3 cellular contexts compared by ENCODE assay signal in genomic region chr7:120987280-120987679, GRCh38.
TF ChIP-seq lines count a peak whose summit lies in the region.

No MANE protein-coding gene starts in this region.

TF ChIP-seq in SK-N-SH, 30 proteins besides CTCF, POLR2A, EP300 and RAD21:
- TF ChIP-seq NRF1 (IDR thresholded peaks at IDR 0.05; ENCODE audit: low read depth, low read length) = no peak
- TF ChIP-seq GABPA (IDR thresholded peaks at IDR 0.05; ENCODE audit: low read depth) = no peak
- no peak for TF ChIP-seq FOXJ3 (CRISPR knock-in tag; IDR thresholded peaks at IDR 0.05)
- TF ChIP-seq TAF1 (IDR thresholded peaks at IDR 0.05; ENCODE audit: borderline replicate concordance, low read depth, low read length) = no peak
- TF ChIP-seq POLR2AphosphoS5 (IDR thresholded peaks at IDR 0.05; ENCODE audit: low read depth, low read length) = no peak
- TF ChIP-seq, protein P1, sequence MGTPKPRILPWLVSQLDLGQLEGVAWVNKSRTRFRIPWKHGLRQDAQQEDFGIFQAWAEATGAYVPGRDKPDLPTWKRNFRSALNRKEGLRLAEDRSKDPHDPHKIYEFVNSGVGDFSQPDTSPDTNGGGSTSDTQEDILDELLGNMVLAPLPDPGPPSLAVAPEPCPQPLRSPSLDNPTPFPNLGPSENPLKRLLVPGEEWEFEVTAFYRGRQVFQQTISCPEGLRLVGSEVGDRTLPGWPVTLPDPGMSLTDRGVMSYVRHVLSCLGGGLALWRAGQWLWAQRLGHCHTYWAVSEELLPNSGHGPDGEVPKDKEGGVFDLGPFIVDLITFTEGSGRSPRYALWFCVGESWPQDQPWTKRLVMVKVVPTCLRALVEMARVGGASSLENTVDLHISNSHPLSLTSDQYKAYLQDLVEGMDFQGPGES (IDR thresholded peaks at IDR 0.05; ENCODE audit: low read depth, low read length) = no peak
- no peak for TF ChIP-seq FOSL2 (IDR thresholded peaks at IDR 0.05; ENCODE audit: borderline replicate concordance, low read depth)

TF ChIP-seq in SK-N-SH treated with all-trans-retinoic acid at 6 μM for 48 hours, 23 proteins besides CTCF, POLR2A, EP300 and RAD21:
- no peak for TF ChIP-seq ZNF8 (CRISPR knock-in tag; IDR thresholded peaks at IDR 0.05)
- TF ChIP-seq TSHZ2 (CRISPR knock-in tag; IDR thresholded peaks at IDR 0.05) = no peak
- no peak for TF ChIP-seq BACH2 (CRISPR knock-in tag; IDR thresholded peaks at IDR 0.05; ENCODE audit: borderline replicate concordance)
- TF ChIP-seq ZFP3 (CRISPR knock-in tag; IDR thresholded peaks at IDR 0.05) = no peak
- TF ChIP-seq ZFP30 (CRISPR knock-in tag; IDR thresholded peaks at IDR 0.05) = no peak
- TF ChIP-seq RARB (CRISPR knock-in tag; IDR thresholded peaks at IDR 0.05) = no peak
- TF ChIP-seq, protein P2, sequence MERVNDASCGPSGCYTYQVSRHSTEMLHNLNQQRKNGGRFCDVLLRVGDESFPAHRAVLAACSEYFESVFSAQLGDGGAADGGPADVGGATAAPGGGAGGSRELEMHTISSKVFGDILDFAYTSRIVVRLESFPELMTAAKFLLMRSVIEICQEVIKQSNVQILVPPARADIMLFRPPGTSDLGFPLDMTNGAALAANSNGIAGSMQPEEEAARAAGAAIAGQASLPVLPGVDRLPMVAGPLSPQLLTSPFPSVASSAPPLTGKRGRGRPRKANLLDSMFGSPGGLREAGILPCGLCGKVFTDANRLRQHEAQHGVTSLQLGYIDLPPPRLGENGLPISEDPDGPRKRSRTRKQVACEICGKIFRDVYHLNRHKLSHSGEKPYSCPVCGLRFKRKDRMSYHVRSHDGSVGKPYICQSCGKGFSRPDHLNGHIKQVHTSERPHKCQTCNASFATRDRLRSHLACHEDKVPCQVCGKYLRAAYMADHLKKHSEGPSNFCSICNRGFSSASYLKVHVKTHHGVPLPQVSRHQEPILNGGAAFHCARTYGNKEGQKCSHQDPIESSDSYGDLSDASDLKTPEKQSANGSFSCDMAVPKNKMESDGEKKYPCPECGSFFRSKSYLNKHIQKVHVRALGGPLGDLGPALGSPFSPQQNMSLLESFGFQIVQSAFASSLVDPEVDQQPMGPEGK (CRISPR knock-in tag; IDR thresholded peaks at IDR 0.05; ENCODE audit: borderline replicate concordance) = no peak
- TF ChIP-seq TOX (CRISPR knock-in tag; IDR thresholded peaks at IDR 0.05; ENCODE audit: borderline replicate concordance) = no peak
- no peak for TF ChIP-seq GLIS3 (CRISPR knock-in tag; IDR thresholded peaks at IDR 0.05)
- no peak for TF ChIP-seq TCF4 (CRISPR knock-in tag; IDR thresholded peaks at IDR 0.05; ENCODE audit: borderline replicate concordance)
- no peak for TF ChIP-seq ARNTL (CRISPR knock-in tag; IDR thresholded peaks at IDR 0.05; ENCODE audit: borderline replicate concordance, low read depth)
- TF ChIP-seq, protein P3, sequence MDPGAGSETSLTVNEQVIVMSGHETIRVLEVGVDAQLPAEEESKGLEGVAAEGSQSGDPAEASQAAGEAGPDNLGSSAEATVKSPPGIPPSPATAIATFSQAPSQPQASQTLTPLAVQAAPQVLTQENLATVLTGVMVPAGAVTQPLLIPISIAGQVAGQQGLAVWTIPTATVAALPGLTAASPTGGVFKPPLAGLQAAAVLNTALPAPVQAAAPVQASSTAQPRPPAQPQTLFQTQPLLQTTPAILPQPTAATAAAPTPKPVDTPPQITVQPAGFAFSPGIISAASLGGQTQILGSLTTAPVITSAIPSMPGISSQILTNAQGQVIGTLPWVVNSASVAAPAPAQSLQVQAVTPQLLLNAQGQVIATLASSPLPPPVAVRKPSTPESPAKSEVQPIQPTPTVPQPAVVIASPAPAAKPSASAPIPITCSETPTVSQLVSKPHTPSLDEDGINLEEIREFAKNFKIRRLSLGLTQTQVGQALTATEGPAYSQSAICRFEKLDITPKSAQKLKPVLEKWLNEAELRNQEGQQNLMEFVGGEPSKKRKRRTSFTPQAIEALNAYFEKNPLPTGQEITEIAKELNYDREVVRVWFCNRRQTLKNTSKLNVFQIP (CRISPR knock-in tag; IDR thresholded peaks at IDR 0.05; ENCODE audit: borderline replicate concordance, low read depth) = no peak
- no peak for TF ChIP-seq PPARA (CRISPR knock-in tag; IDR thresholded peaks at IDR 0.05; ENCODE audit: borderline replicate concordance)
- TF ChIP-seq, protein P4, sequence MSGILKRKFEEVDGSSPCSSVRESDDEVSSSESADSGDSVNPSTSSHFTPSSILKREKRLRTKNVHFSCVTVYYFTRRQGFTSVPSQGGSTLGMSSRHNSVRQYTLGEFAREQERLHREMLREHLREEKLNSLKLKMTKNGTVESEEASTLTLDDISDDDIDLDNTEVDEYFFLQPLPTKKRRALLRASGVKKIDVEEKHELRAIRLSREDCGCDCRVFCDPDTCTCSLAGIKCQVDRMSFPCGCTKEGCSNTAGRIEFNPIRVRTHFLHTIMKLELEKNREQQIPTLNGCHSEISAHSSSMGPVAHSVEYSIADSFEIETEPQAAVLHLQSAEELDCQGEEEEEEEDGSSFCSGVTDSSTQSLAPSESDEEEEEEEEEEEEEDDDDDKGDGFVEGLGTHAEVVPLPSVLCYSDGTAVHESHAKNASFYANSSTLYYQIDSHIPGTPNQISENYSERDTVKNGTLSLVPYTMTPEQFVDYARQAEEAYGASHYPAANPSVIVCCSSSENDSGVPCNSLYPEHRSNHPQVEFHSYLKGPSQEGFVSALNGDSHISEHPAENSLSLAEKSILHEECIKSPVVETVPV (CRISPR knock-in tag; IDR thresholded peaks at IDR 0.05) = no peak

TF ChIP-seq in HEK293T, 16 proteins besides CTCF, POLR2A, EP300 and RAD21:
- TF ChIP-seq FOXM1 (IDR thresholded peaks at IDR 0.05; ENCODE audit: borderline replicate concordance) (no peak), TARDBP (IDR thresholded peaks at IDR 0.05) (no peak), SUZ12 (IDR thresholded peaks at IDR 0.05) (no peak), ZNF384 (IDR thresholded peaks at IDR 0.05) (no peak), SP1 (IDR thresholded peaks at IDR 0.05) (no peak), L3MBTL2 (conservative IDR thresholded peaks at IDR 0.05) (no peak), ELF4 (IDR thresholded peaks at IDR 0.05) (no peak), BHLHE40 (IDR thresholded peaks at IDR 0.05; ENCODE audit: borderline replicate concordance) (no peak), CTBP1 (IDR thresholded peaks at IDR 0.05; ENCODE audit: borderline replicate concordance) (no peak), FOXA1 (IDR thresholded peaks at IDR 0.05) (no peak), HDGF (IDR thresholded peaks at IDR 0.05; ENCODE audit: borderline replicate concordance) (no peak), NFRKB (IDR thresholded peaks at IDR 0.05) (no peak), LEF1 (IDR thresholded peaks at IDR 0.05; ENCODE audit: borderline replicate concordance) (no peak)
- TF ChIP-seq, protein P5, sequence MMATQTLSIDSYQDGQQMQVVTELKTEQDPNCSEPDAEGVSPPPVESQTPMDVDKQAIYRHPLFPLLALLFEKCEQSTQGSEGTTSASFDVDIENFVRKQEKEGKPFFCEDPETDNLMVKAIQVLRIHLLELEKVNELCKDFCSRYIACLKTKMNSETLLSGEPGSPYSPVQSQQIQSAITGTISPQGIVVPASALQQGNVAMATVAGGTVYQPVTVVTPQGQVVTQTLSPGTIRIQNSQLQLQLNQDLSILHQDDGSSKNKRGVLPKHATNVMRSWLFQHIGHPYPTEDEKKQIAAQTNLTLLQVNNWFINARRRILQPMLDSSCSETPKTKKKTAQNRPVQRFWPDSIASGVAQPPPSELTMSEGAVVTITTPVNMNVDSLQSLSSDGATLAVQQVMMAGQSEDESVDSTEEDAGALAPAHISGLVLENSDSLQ (IDR thresholded peaks at IDR 0.05) = no peak
